In genomic region chr13:20192470-20193141, GRCh38 we compare ENCODE assay signal across 8 cellular contexts. TPM values are rescaled to one million over a fixed set of nuclear protein-coding genes. Genes with fewer than 3 reads are reported as not detected.
DNase-seq lines count a peak whose midpoint lies in the region; ATAC-seq and TF ChIP-seq lines count a peak whose summit lies in the region.

Gene GJB2, minus strand, starts transcription at chr13:20192938. Its CDS starts 3,357 bp downstream, at chr13:20189581.

- H3K36me3 Mint-ChIP-seq in memory B cell = no peaks in the 10 kb centered on the region

- TF ChIP-seq POLR2A in breast epithelium (IDR thresholded peaks at IDR 0.05) = no peak

- H3K27ac Mint-ChIP-seq in memory B cell = peak within 1 kb of the TSS; percentile 62

- no peaks in the 10 kb centered on the region for H3K36me3 ChIP-seq in breast epithelium
- no peaks in the 10 kb centered on the region for H3K36me3 ChIP-seq in urinary bladder (ENCODE audit: insufficient read depth)

- peak within 1 kb of the TSS; percentile 74 for H3K4me3 Mint-ChIP-seq in memory B cell

- TF ChIP-seq CTCF in breast epithelium (IDR thresholded peaks at IDR 0.05) = no peak

- in situ Hi-C loops in KBM-7 (cut with MboI; ENCODE audit: low pct_unique_long_range_greater_than_20kb, low sequenced_read_pairs) = loop anchor here (25.0 kb wide), 1 partner anchor 720 kb away; the partner anchor contains the start of gene XPO4

- H3K4me3 ChIP-seq in breast epithelium (peak within 1 kb of the TSS; percentile 50 to 73 (median 53)), urinary bladder (ENCODE audit: low read depth, low read length) (peak within 1 kb of the TSS; percentile 50)

- H3K27me3 ChIP-seq in breast epithelium = peaks cover 9 to 56% of the 10 kb centered on the region in 2 donors

- H3K27ac ChIP-seq in breast epithelium (no peak within 1 kb of the TSS), urinary bladder (ENCODE audit: low read depth) (no peak within 1 kb of the TSS)

- peaks cover 17% of the 10 kb centered on the region for H3K27me3 Mint-ChIP-seq in memory B cell

- ATAC-seq in memory B cell (ENCODE audit: low read depth) = no peak

- no peaks in the 10 kb centered on the region for H3K9me3 Mint-ChIP-seq in memory B cell

- H3K4me1 ChIP-seq in breast epithelium (peaks cover 9 to 10% of the 10 kb centered on the region in 2 donors), urinary bladder (ENCODE audit: insufficient read depth) (peaks cover 4% of the 10 kb centered on the region)

- peak; percentile 46 for DNase-seq in stimulated activated CD4-positive, alpha-beta T cell treated with anti-CD3 and anti-CD28 coated beads, Interleukin-15, amount 100 ng/mL, for 24 hours
- DNase-seq in stimulated activated CD4-positive, alpha-beta T cell treated with anti-CD3 and anti-CD28 coated beads, Interleukin-2, amount 100 ng/mL, for 48 hours = no peak
- no peak for DNase-seq in breast epithelium (ENCODE audit: low spot score in 2 of 2)
- DNase-seq in memory B cell (ENCODE audit: low spot score in 2 of 2) = peak in 1 of 2 donors; percentile 17
- no peak for DNase-seq in hippocampal formation (lab: John Stamatoyannopoulos, UW)
- no peak for DNase-seq in KBM-7
- no peak for DNase-seq in NCI-H1048 (lab: John Stamatoyannopoulos, UW)

- intact Hi-C loops in breast epithelium (cut with DNase I; ENCODE audit: low total_unique reads) = no loop called here

- peaks cover 20% of the 10 kb centered on the region for H3K4me1 Mint-ChIP-seq in memory B cell

- WGBS in urinary bladder = under 1% methylated on average over 91 of the region's 91 CpGs

- no peaks in the 10 kb centered on the region for H3K9me3 ChIP-seq in breast epithelium

RNA-seq across cellular contexts. Expression of gene GJB2, which starts in this region (rescaled TPM):
- total RNA-seq in breast epithelium (under 1 TPM in 2 of 3 donors, not detected in 1; 0.66 to 0.88 TPM), urinary bladder (2.5 TPM)
- 3.9 TPM for polyA plus RNA-seq in urinary bladder
